4 cellular contexts compared by ENCODE assay signal in genomic region chr3:84666468-84666867, GRCh38.
"Had no signal": no experiment of that assay in that cellular context is flagged by ENCODE, and none has a peak within 500 bp of the region (broad histone marks: within the 10 kb centered on the region; RNA-seq: fewer than 3 reads in every experiment).

No MANE protein-coding gene starts in this region.

- H2AFZ ChIP-seq: GM23338 had no signal

- DNase-seq: H9, HCEC 1CT had no signal

- ATAC-seq: GM23338, HepG2 had no signal

- H3K4me3 ChIP-seq: GM23338 had no signal

- H3K4me2 ChIP-seq: GM23338 had no signal
